8 cellular contexts compared by ENCODE assay signal in the genomic region with DNA sequence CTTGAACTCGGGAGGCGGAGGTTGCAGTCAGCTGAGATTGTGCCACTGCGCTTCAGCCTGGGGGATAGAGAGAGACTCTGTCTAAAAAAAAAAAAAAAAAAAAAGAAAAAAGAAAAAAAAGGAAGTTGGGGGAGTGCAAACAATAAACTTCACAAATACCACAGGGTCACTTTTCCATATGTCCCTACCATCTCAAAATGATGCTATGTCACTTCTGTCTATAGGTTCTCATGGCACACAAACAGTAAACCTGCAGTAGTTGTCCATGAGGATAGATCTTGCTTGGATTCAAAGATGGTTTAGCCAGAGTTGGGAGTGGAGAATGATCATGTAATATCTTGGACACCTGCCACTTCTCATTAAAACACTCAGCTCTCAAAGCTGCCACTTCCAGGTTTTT. TPM values are rescaled to one million over a fixed set of nuclear protein-coding genes. Genes with fewer than 3 reads are reported as not detected.
A peak's percentile ranks its signal among the peaks of the same experiment; 100 is the strongest.
DNase-seq lines count a peak whose midpoint lies in the region; ATAC-seq and TF ChIP-seq lines count a peak whose summit lies in the region.

No MANE protein-coding gene starts in this region.

- peak overlapping the region; percentile 99 for H3K27ac Mint-ChIP-seq in activated T-helper 17 cell treated with anti-CD3 and anti-CD28 coated beads, Interleukin-2, amount 50 U/mL, for 72 hours

- no peak overlapping the region for H3K9ac ChIP-seq in liver (ENCODE audit: low read depth in 1 of 2, low read length in 2 of 2)

- H3K4me3 ChIP-seq in cardiac muscle cell (peak overlapping the region; percentile 88), liver (ENCODE audit: low read depth in 1 of 3, low read length in 3 of 3) (peak overlapping the region in 2 of 3 donors; percentile 45 to 67), transverse colon (peak overlapping the region in 3 of 4 donors; percentile 80 to 98 (median 83))

- no peaks in the 10 kb centered on the region for H3K27me3 Mint-ChIP-seq in activated T-helper 17 cell treated with anti-CD3 and anti-CD28 coated beads, Interleukin-2, amount 50 U/mL, for 72 hours

- H3K4me3 Mint-ChIP-seq in activated T-helper 17 cell treated with anti-CD3 and anti-CD28 coated beads, Interleukin-2, amount 50 U/mL, for 72 hours: peak overlapping the region; percentile 97

- in situ Hi-C loops in transverse colon (cut with MboI; ENCODE audit: low pct_ligation_motif_present in 1 of 4, low pct_unique_long_range_greater_than_20kb in 1 of 4, low sequenced_read_pairs in 3 of 4): no loop called here

- no peaks in the 10 kb centered on the region for H3K27me3 ChIP-seq in cardiac muscle cell
- no peaks in the 10 kb centered on the region for H3K27me3 ChIP-seq in liver (ENCODE audit: control insufficient read depth in 4 of 4, insufficient read depth in 4 of 4, low read length in 3 of 4)
- H3K27me3 ChIP-seq in transverse colon: no peaks in the 10 kb centered on the region

- H3K36me3 Mint-ChIP-seq in activated T-helper 17 cell treated with anti-CD3 and anti-CD28 coated beads, Interleukin-2, amount 50 U/mL, for 72 hours (ENCODE audit: low read depth): peaks cover 52% of the 10 kb centered on the region

- no peak for TF ChIP-seq CTCF in cardiac muscle cell (IDR thresholded peaks at IDR 0.05; ENCODE audit: low read depth, low read length)
- no peak for TF ChIP-seq CTCF in liver (IDR thresholded peaks at IDR 0.05; ENCODE audit: low read depth, low read length, missing input control)
- no peak for TF ChIP-seq CTCF in transverse colon (IDR thresholded peaks at IDR 0.05)

- TF ChIP-seq POLR2A in transverse colon (IDR thresholded peaks at IDR 0.05): no peak

- no peak for ATAC-seq in left ventricle myocardium superior
- ATAC-seq in activated T-helper 17 cell treated with anti-CD3 and anti-CD28 coated beads, Interleukin-2, amount 50 U/mL, for 72 hours (replicated peaks): no peak

- no peak for TF ChIP-seq RAD21 in liver (IDR thresholded peaks at IDR 0.05)

- TF ChIP-seq EP300 in transverse colon (IDR thresholded peaks at IDR 0.05; ENCODE audit: low read depth): no peak

- H3K9me3 ChIP-seq in cardiac muscle cell (ENCODE audit: low read depth) (no peaks in the 10 kb centered on the region), liver (ENCODE audit: control insufficient read depth in 4 of 4, low read length in 3 of 4) (no peaks in the 10 kb centered on the region), transverse colon (no peaks in the 10 kb centered on the region)

- H3K27ac ChIP-seq in cardiac muscle cell: no peak overlapping the region
- peak overlapping the region; percentile 65 to 87 for H3K27ac ChIP-seq in liver (ENCODE audit: low read depth in 1 of 2, low read length in 2 of 2)
- peak overlapping the region; percentile 88 to 97 (median 90) for H3K27ac ChIP-seq in transverse colon

- H3K36me3 ChIP-seq in cardiac muscle cell (peaks cover 11% of the 10 kb centered on the region), liver (ENCODE audit: control insufficient read depth in 4 of 4, insufficient read depth in 3 of 4, low read depth in 1 of 4, low read length in 3 of 4) (peaks cover 0 to 15% (median 10%) of the 10 kb centered on the region in 4 donors), transverse colon (peaks cover 0 to 16% (median 5%) of the 10 kb centered on the region in 4 donors)

- no peak for DNase-seq in cardiac muscle cell (ENCODE audit: low read depth in 1 of 2, low spot score in 1 of 2)
- no peak for DNase-seq in left ventricle myocardium superior
- DNase-seq in transverse colon: no peak
- no peak for DNase-seq in NCI-H524 (lab: John Stamatoyannopoulos, UW)
- no peak for DNase-seq in effector CD4-positive, alpha-beta T cell
- no peak for DNase-seq in SKM-1 (lab: John Stamatoyannopoulos, UW; ENCODE audit: unreplicated experiment)

- H3K4me1 ChIP-seq in cardiac muscle cell (ENCODE audit: low read depth) (peaks cover 3% of the 10 kb centered on the region), liver (ENCODE audit: control insufficient read depth in 4 of 4, insufficient read depth in 4 of 4, low read length in 3 of 4) (peaks cover 2 to 27% (median 19%) of the 10 kb centered on the region in 4 donors), transverse colon (peaks cover 14 to 36% (median 22%) of the 10 kb centered on the region in 4 donors)

- WGBS in liver: 95% methylated on average over 3 of the region's 3 CpGs
- 77 to 97% methylated on average over 3 of the region's 3 CpGs for WGBS in transverse colon (ENCODE audit: low coverage in 1 of 2), 2 donors

- H3K9me3 Mint-ChIP-seq in activated T-helper 17 cell treated with anti-CD3 and anti-CD28 coated beads, Interleukin-2, amount 50 U/mL, for 72 hours: no peaks in the 10 kb centered on the region

- intact Hi-C loops in left ventricle myocardium superior (cut with micrococcal nuclease): no loop called here
- intact Hi-C loops in transverse colon (cut with DNase I; ENCODE audit: low total_unique reads): no loop called here

- H3K4me1 Mint-ChIP-seq in activated T-helper 17 cell treated with anti-CD3 and anti-CD28 coated beads, Interleukin-2, amount 50 U/mL, for 72 hours: peaks cover 22% of the 10 kb centered on the region

TF ChIP-seq in liver, 16 proteins besides CTCF, POLR2A, EP300 and RAD21:
- TF ChIP-seq YY1 (IDR thresholded peaks at IDR 0.05): no peak
TF ChIP-seq in liver: peak in this region for 0.

RNA-seq across cellular contexts. Expression of gene VPS11, which starts 1.1 kb away (rescaled TPM):
- total RNA-seq in cardiac muscle cell (22.1 and 34.1 TPM in 2 replicates), left ventricle myocardium superior (23.0 TPM), liver (10 to 100 TPM; 12.9 to 17.4 TPM), transverse colon (100 to 1,000 TPM in 1 of 4 donors, 10 to 100 TPM in 3; 19.8 to 122 (median 31.2) TPM)
- polyA plus RNA-seq in cardiac muscle cell (22.3 and 23.7 TPM in 2 replicates), liver (10 to 100 TPM in 1 of 2 donors, 1 to 10 TPM in 1; 7.2 to 11.5 TPM)
- 10 to 100 TPM; 31.7 to 33.7 TPM for total RNA-seq in activated T-helper 17 cell treated with anti-CD3 and anti-CD28 coated beads, Interleukin-2, amount 50 U/mL, for 72 hours

RNA-seq across cellular contexts. Expression of gene HYOU1, which starts 9.5 kb away (rescaled TPM):
- total RNA-seq in cardiac muscle cell (103 and 187 TPM in 2 replicates), left ventricle myocardium superior (64.0 TPM), liver (100 to 1,000 TPM in 1 of 2 donors, 10 to 100 TPM in 1; 46.3 to 270 TPM), transverse colon (100 to 1,000 TPM in 1 of 4 donors, 10 to 100 TPM in 3; 46.4 to 131 (median 61.0) TPM)
- polyA plus RNA-seq in cardiac muscle cell (65.5 and 125 TPM in 2 replicates), liver (100 to 1,000 TPM in 1 of 2 donors, 10 to 100 TPM in 1; 41.6 to 191 TPM)
- total RNA-seq in activated T-helper 17 cell treated with anti-CD3 and anti-CD28 coated beads, Interleukin-2, amount 50 U/mL, for 72 hours: 100 to 1,000 TPM in 1 of 2 donors, 10 to 100 TPM in 1; 67.7 to 117 TPM

RNA-seq across cellular contexts. Expression of gene HMBS, which starts 18.2 kb away (rescaled TPM):
- total RNA-seq in cardiac muscle cell (9.6 and 17.2 TPM in 2 replicates), left ventricle myocardium superior (24.9 TPM), liver (100 to 1,000 TPM in 1 of 2 donors, 10 to 100 TPM in 1; 10.5 to 224 TPM), transverse colon (100 to 1,000 TPM in 1 of 4 donors, 10 to 100 TPM in 2, not detected in 1; 10.8 to 353 (median 21.3) TPM)
- polyA plus RNA-seq in cardiac muscle cell (55.2 and 92.9 TPM in 2 replicates), liver (10 to 100 TPM; 21.2 to 32.2 TPM)
- total RNA-seq in activated T-helper 17 cell treated with anti-CD3 and anti-CD28 coated beads, Interleukin-2, amount 50 U/mL, for 72 hours: 10 to 100 TPM; 15.7 to 26.3 TPM

RNA-seq across cellular contexts. Expression of gene DPAGT1, which starts 35.2 kb away (rescaled TPM):
- total RNA-seq in cardiac muscle cell (31.4 and 36.0 TPM in 2 replicates), left ventricle myocardium superior (18.6 TPM), liver (10 to 100 TPM; 12.8 to 40.5 TPM), transverse colon (10 to 100 TPM in 3 of 4 donors, 1 to 10 TPM in 1; 4.5 to 63.9 (median 26.3) TPM)
- polyA plus RNA-seq in cardiac muscle cell (57.9 and 77.3 TPM in 2 replicates), liver (10 to 100 TPM; 34.3 to 48.0 TPM)
- total RNA-seq in activated T-helper 17 cell treated with anti-CD3 and anti-CD28 coated beads, Interleukin-2, amount 50 U/mL, for 72 hours: 10 to 100 TPM; 57.6 to 85.7 TPM

RNA-seq across cellular contexts. Expression of gene SLC37A4, which starts 35.8 kb away (rescaled TPM):
- total RNA-seq in cardiac muscle cell (38.7 and 41.4 TPM in 2 replicates), left ventricle myocardium superior (8.1 TPM), liver (100 to 1,000 TPM in 1 of 2 donors, 10 to 100 TPM in 1; 62.7 to 184 TPM), transverse colon (10 to 100 TPM; 34.0 to 88.3 (median 81.2) TPM)
- polyA plus RNA-seq in cardiac muscle cell (36.7 and 41.3 TPM in 2 replicates), liver (10 to 100 TPM; 93.8 to 98.7 TPM)
- total RNA-seq in activated T-helper 17 cell treated with anti-CD3 and anti-CD28 coated beads, Interleukin-2, amount 50 U/mL, for 72 hours: 10 to 100 TPM; 28.1 to 36.8 TPM
